7 cellular contexts compared by ENCODE assay signal in genomic region chr9:8395022-8395421, GRCh38.
"Had no signal": no experiment of that assay in that cellular context is flagged by ENCODE, and none has a peak within 500 bp of the region (broad histone marks: within the 10 kb centered on the region; RNA-seq: fewer than 3 reads in every experiment).

No MANE protein-coding gene starts in this region.

- DNase-seq: IMR-90, KBM-7, KG1 had no signal

- H3K4me3 ChIP-seq: K562 had no signal

- H3K9me3 Mint-ChIP-seq: IgD-negative memory B cell had no signal

- H3K36me3 Mint-ChIP-seq: IgD-negative memory B cell had no signal

- ATAC-seq: HepG2, K562 had no signal

- H3K4me1 Mint-ChIP-seq: IgD-negative memory B cell had no signal

- H3K27ac Mint-ChIP-seq: IgD-negative memory B cell had no signal

- H3K4me3 Mint-ChIP-seq: IgD-negative memory B cell had no signal

- H3K27ac ChIP-seq: HL-60 had no signal
